10 cellular contexts compared by ENCODE assay signal in genomic region chr6:116737004-116737403, GRCh38. TPM values are rescaled to one million over a fixed set of nuclear protein-coding genes. Genes with fewer than 3 reads are reported as not detected.
"Had no signal": no experiment of that assay in that cellular context is flagged by ENCODE, and none has a peak within 500 bp of the region (broad histone marks: within the 10 kb centered on the region; RNA-seq: fewer than 3 reads in every experiment).

No MANE protein-coding gene starts in this region.

- H3K4me1 Mint-ChIP-seq: GM23338, IgD-negative memory B cell had no signal

- H3K4me3 Mint-ChIP-seq: GM23338, HFFc6, IgD-negative memory B cell had no signal

- H3K4me3 ChIP-seq: GM23338, HAP-1 had no signal

- H3K4me2 ChIP-seq: GM23338 had no signal

- H3K36me3 ChIP-seq: HAP-1 had no signal

- H2AFZ ChIP-seq: GM23338 had no signal

- DNase-seq: H7, HFFc6, KG1 had no signal

- H3K27me3 Mint-ChIP-seq: IgD-negative memory B cell had no signal

- H3K9me3 Mint-ChIP-seq: HFFc6 had no signal

- H3K27ac ChIP-seq: HL-60 had no signal

- ATAC-seq: GM23338, HCT116 had no signal

- H3K27ac Mint-ChIP-seq: GM23338, HFFc6, IgD-negative memory B cell had no signal

- H3K9me3 ChIP-seq: HAP-1 had no signal

- H3K4me1 ChIP-seq: HAP-1 had no signal

RNA-seq across cellular contexts. Expression of gene FAM162B, which starts 28.5 kb away (rescaled TPM):
- total RNA-seq: H4, HT1080 had no signal
- polyA plus RNA-seq: IgD-negative memory B cell had no signal
